In genomic region chr15:88894348-88894818, GRCh38 we compare ENCODE assay signal across 8 cellular contexts. TPM values are rescaled to one million over a fixed set of nuclear protein-coding genes. Genes with fewer than 3 reads are reported as not detected.
DNase-seq lines count a peak whose midpoint lies in the region; ATAC-seq and TF ChIP-seq lines count a peak whose summit lies in the region.

No MANE protein-coding gene starts in this region.

- H3K4me2 ChIP-seq in neuronal stem cell (ENCODE audit: insufficient read depth, low read length, poor library complexity, severe bottlenecking), result peak overlapping the region; percentile 79

- peak overlapping the region; percentile 81 for H3K23ac ChIP-seq in neuronal stem cell (ENCODE audit: low read depth, low read length, poor library complexity)

- H3K79me1 ChIP-seq in neuronal stem cell (ENCODE audit: low read depth, low read length), result no peaks in the 10 kb centered on the region

- H3K18ac ChIP-seq in neuronal stem cell (ENCODE audit: low read length), result peak overlapping the region; percentile 84

- H3K27ac Mint-ChIP-seq in activated CD8-positive, alpha-beta memory T cell treated with anti-CD3 and anti-CD28 coated beads, Interleukin-2, amount 10 ng/mL, durations not matched to agents 7 days and 5 days, result peak overlapping the region; percentile 1

- peak overlapping the region; percentile 97 for H2AFZ ChIP-seq in neuronal stem cell (ENCODE audit: low read length)

- TF ChIP-seq POLR2A in NB4 (IDR thresholded peaks at IDR 0.05; ENCODE audit: extremely low read depth, insufficient read length), result no peak

- H2BK12ac ChIP-seq in neuronal stem cell (ENCODE audit: low read length), result no peak overlapping the region

- no peaks in the 10 kb centered on the region for H3K36me3 Mint-ChIP-seq in activated CD8-positive, alpha-beta memory T cell treated with anti-CD3 and anti-CD28 coated beads, Interleukin-2, amount 10 ng/mL, durations not matched to agents 7 days and 5 days

- no peak overlapping the region for H2BK5ac ChIP-seq in neuronal stem cell (ENCODE audit: low read length)

- peak; percentile 62 for DNase-seq in ACHN
- peak; percentile 59 for DNase-seq in NB4 (ENCODE audit: low read depth)
- peak; percentile 88 for DNase-seq in activated CD8-positive, alpha-beta memory T cell treated with anti-CD3 and anti-CD28 coated beads, Interleukin-2, amount 10 ng/mL, durations not matched to agents 7 days and 5 days
- DNase-seq in epithelial cell of esophagus (ENCODE audit: low read depth), result peak; percentile 83
- no peak for DNase-seq in neuronal stem cell (ENCODE audit: low spot score)
- DNase-seq in tibial artery, result peak; percentile 57 to 86

- no peak overlapping the region for H2BK15ac ChIP-seq in neuronal stem cell (ENCODE audit: low read length)

- H3K9me3 Mint-ChIP-seq in activated CD8-positive, alpha-beta memory T cell treated with anti-CD3 and anti-CD28 coated beads, Interleukin-2, amount 10 ng/mL, durations not matched to agents 7 days and 5 days (ENCODE audit: low read depth), result no peaks in the 10 kb centered on the region

- peaks cover 0 to 2% of the 10 kb centered on the region in 2 donors for H3K36me3 ChIP-seq in neuronal stem cell (replicated peaks in 1 of 2; ENCODE audit: control insufficient read depth in 2 of 2, insufficient read depth in 2 of 2, low read length in 2 of 2)
- H3K36me3 ChIP-seq in tibial artery, result peaks cover 8 to 9% (median 9%) of the 10 kb centered on the region in 3 donors

- H3K4ac ChIP-seq in neuronal stem cell (ENCODE audit: low read length), result no peak overlapping the region

- H3K27ac ChIP-seq in neuronal stem cell (replicated peaks; ENCODE audit: low read length) (no peak overlapping the region), tibial artery (peak overlapping the region; percentile 78 to 87)

- H3K14ac ChIP-seq in neuronal stem cell (ENCODE audit: low read length), result no peak overlapping the region

- peak; percentile 66 for TF ChIP-seq CTCF in NB4 (IDR thresholded peaks at IDR 0.05; ENCODE audit: low read depth, low read length)
- peak; percentile 89 for TF ChIP-seq CTCF in epithelial cell of esophagus (IDR thresholded peaks at IDR 0.05; ENCODE audit: insufficient read depth, low read depth, low read length, missing control alignments)
- TF ChIP-seq CTCF in tibial artery (IDR thresholded peaks at IDR 0.05), result peak; percentile 80 to 81

- H3K4me3 ChIP-seq in NB4 (ENCODE audit: low read depth, low read length), result no peak overlapping the region
- peak overlapping the region; percentile 49 for H3K4me3 ChIP-seq in epithelial cell of esophagus (ENCODE audit: low read length)
- peak overlapping the region; percentile 39 to 75 for H3K4me3 ChIP-seq in neuronal stem cell (ENCODE audit: low read length in 2 of 2)
- peak overlapping the region; percentile 61 to 82 for H3K4me3 ChIP-seq in tibial artery

- H3K27me3 ChIP-seq in neuronal stem cell (ENCODE audit: control insufficient read depth in 3 of 3, insufficient read depth in 3 of 3, low read depth in 1 of 3, low read length in 3 of 3) (peaks cover 0 to 19% (median 12%) of the 10 kb centered on the region in 3 experiments), tibial artery (no peaks in the 10 kb centered on the region)

- intact Hi-C loops in tibial artery (cut with DNase I; ENCODE audit: low total_unique reads), result loop anchor here (5.0 to 10.0 kb wide), 2 partner anchors 283 to 350 kb away; partner anchors contain the start of gene FANCI

- peak overlapping the region; percentile 79 for H3K9ac ChIP-seq in neuronal stem cell (ENCODE audit: low read depth, low read length, poor library complexity)

- no CpG with 5 or more reads among the region's 23 CpGs for WGBS in neuronal stem cell (ENCODE audit: extremely low coverage in 2 of 2, insufficient read length in 2 of 2, insufficient replicate concordance in 1 of 2), 2 donors

- CTCF ChIA-PET in activated CD8-positive, alpha-beta memory T cell treated with anti-CD3 and anti-CD28 coated beads, Interleukin-2, amount 10 ng/mL, durations not matched to agents 7 days and 5 days (lab: Charles Lee), result interaction anchor here (0.7 to 6.5 kb wide), 9 partner anchors 9 to 283 kb away, joined by 3 to 59 read pairs (median 3); no protein-coding TSS in a partner anchor

- peak overlapping the region; percentile 71 for H3K4me3 Mint-ChIP-seq in activated CD8-positive, alpha-beta memory T cell treated with anti-CD3 and anti-CD28 coated beads, Interleukin-2, amount 10 ng/mL, durations not matched to agents 7 days and 5 days

- ATAC-seq in GM19324 (IDR thresholded peaks at IDR 0.05; ENCODE audit: low FRiP score, unreplicated experiment) (peak; percentile 46), HG03108 (IDR thresholded peaks at IDR 0.05; ENCODE audit: unreplicated experiment) (no peak)
- peak; percentile 69 for ATAC-seq in activated CD8-positive, alpha-beta memory T cell treated with anti-CD3 and anti-CD28 coated beads, Interleukin-2, amount 10 ng/mL, durations not matched to agents 7 days and 5 days

- H2BK120ac ChIP-seq in neuronal stem cell (ENCODE audit: low read depth, low read length), result no peak overlapping the region

- no peak overlapping the region for H4K91ac ChIP-seq in neuronal stem cell (ENCODE audit: low read depth, low read length, poor library complexity)

- H2AK5ac ChIP-seq in neuronal stem cell (ENCODE audit: low read depth, low read length), result no peak overlapping the region

- no peaks in the 10 kb centered on the region for H3K27me3 Mint-ChIP-seq in activated CD8-positive, alpha-beta memory T cell treated with anti-CD3 and anti-CD28 coated beads, Interleukin-2, amount 10 ng/mL, durations not matched to agents 7 days and 5 days

- in situ Hi-C loops in ACHN (cut with HindIII; ENCODE audit: low pct_ligation_motif_present, low pct_unique_long_range_greater_than_20kb, low sequenced_read_pairs), result no loop called here

- H3K9me3 ChIP-seq in neuronal stem cell (replicated peaks in 1 of 2; ENCODE audit: control insufficient read depth in 2 of 2, insufficient read depth in 1 of 2, low read depth in 1 of 2, low read length in 2 of 2) (no peaks in the 10 kb centered on the region), tibial artery (no peaks in the 10 kb centered on the region)

- no peak overlapping the region for H4K8ac ChIP-seq in neuronal stem cell (ENCODE audit: low read depth, low read length)

- peaks cover 28% of the 10 kb centered on the region for H3K4me1 Mint-ChIP-seq in activated CD8-positive, alpha-beta memory T cell treated with anti-CD3 and anti-CD28 coated beads, Interleukin-2, amount 10 ng/mL, durations not matched to agents 7 days and 5 days

- H3K4me1 ChIP-seq in neuronal stem cell (ENCODE audit: control insufficient read depth in 2 of 2, insufficient read depth in 1 of 2, low read depth in 1 of 2, low read length in 2 of 2) (peaks cover 21 to 22% of the 10 kb centered on the region in 2 donors), tibial artery (peaks cover 0 to 57% (median 48%) of the 10 kb centered on the region in 4 donors)

RNA-seq across cellular contexts. Expression of gene HAPLN3, which starts 1.0 kb away (rescaled TPM):
- total RNA-seq in activated CD8-positive, alpha-beta memory T cell treated with anti-CD3 and anti-CD28 coated beads, Interleukin-2, amount 10 ng/mL, durations not matched to agents 7 days and 5 days, result 10 to 100 TPM; 37.3 to 49.1 TPM
- 14.9 TPM for polyA plus RNA-seq in neuronal stem cell (2013, experiment 1 of 2)
- 14.3 TPM for polyA plus RNA-seq in neuronal stem cell (2013, experiment 2 of 2)

RNA-seq across cellular contexts. Expression of gene MFGE8, which starts 18.8 kb away (rescaled TPM):
- 10 to 100 TPM; 22.9 to 38.1 TPM for total RNA-seq in activated CD8-positive, alpha-beta memory T cell treated with anti-CD3 and anti-CD28 coated beads, Interleukin-2, amount 10 ng/mL, durations not matched to agents 7 days and 5 days
- 104 TPM for polyA plus RNA-seq in neuronal stem cell (2013, experiment 1 of 2)
- 101 TPM for polyA plus RNA-seq in neuronal stem cell (2013, experiment 2 of 2)
